23 cellular contexts compared by ENCODE assay signal in genomic region chr17:4921320-4921719, GRCh38. TPM values are rescaled to one million over a fixed set of nuclear protein-coding genes. Genes with fewer than 3 reads are reported as not detected.
"Had no signal": no experiment of that assay in that cellular context is flagged by ENCODE, and none has a peak within 500 bp of the region (broad histone marks: within the 10 kb centered on the region; RNA-seq: fewer than 3 reads in every experiment).

No MANE protein-coding gene starts in this region.

- H3K4me1 ChIP-seq: SJSA1 had no signal

- DNase-seq: Karpas-422, KG1, MG63, NCI-H1092, NCI-H1105 treated with DMSO at 0.1 percent for 48 hours, NCI-H1417 treated with DMSO at 0.1 percent for 48 hours, NCI-H146, NCI-H1694 treated with DMSO at 0.1 percent for 48 hours, NCI-H1930, NCI-H2081, NCI-H2171, NCI-H226, NCI-H446, NCI-H510A, NCI-H524 treated with DMSO at 0.1 percent for 48 hours, NCI-H69, NCI-H774, Right ventricle myocardium superior, RPMI8226, SIG-M5 had no signal

- H3K9me3 ChIP-seq: MG63, SJSA1 had no signal

- H3K36me3 ChIP-seq: MG63, SJSA1 had no signal

- H3K4me3 ChIP-seq: MG63, SJSA1, SK-N-MC had no signal

- H3K27ac ChIP-seq: HL-60, SJSA1, SK-N-MC had no signal

- H3K27me3 ChIP-seq: MG63, SJSA1 had no signal

RNA-seq across cellular contexts. Expression of gene GP1BA, which starts 10.8 kb away (rescaled TPM):
- total RNA-seq: Right ventricle myocardium superior, SJSA1 had no signal
